Comparison of ENCODE assay signal across 30 cellular contexts in genomic region chr2:105357122-105357521, GRCh38.
"Had no signal": no experiment of that assay in that cellular context is flagged by ENCODE, and none has a peak within 500 bp of the region (broad histone marks: within the 10 kb centered on the region; RNA-seq: fewer than 3 reads in every experiment).

No MANE protein-coding gene starts in this region.

- H3K9me3 Mint-ChIP-seq: WTC11 had no signal

- H3K27me3 ChIP-seq: brain microvascular endothelial cell, MG63, Peyer's patch, SJSA1 had no signal

- H3K4me1 ChIP-seq: Peyer's patch, SJSA1 had no signal

- H3K27ac Mint-ChIP-seq: activated CD4-positive, alpha-beta T cell treated with anti-CD3 and anti-CD28 coated beads, Interleukin-2, amount 10 ng/mL, durations not matched to agents 24 days and 14 days; activated CD8-positive, alpha-beta memory T cell treated with anti-CD3 and anti-CD28 coated beads, Interleukin-2, amount 10 ng/mL, durations not matched to agents 7 days and 5 days; activated naive CD4-positive, alpha-beta T cell treated with anti-CD3 and anti-CD28 coated beads, Interleukin-2, amount 10 ng/mL, durations not matched to agents 7 days and 5 days; activated naive CD8-positive, alpha-beta T cell treated with anti-CD3 and anti-CD28 coated beads for 36 hours; activated T-helper 17 cell treated with anti-CD3 and anti-CD28 coated beads, Interleukin-2, amount 50 U/mL, for 72 hours; T-helper 17 cell; WTC11 had no signal

- H3K4me3 Mint-ChIP-seq: activated CD4-positive, alpha-beta T cell treated with anti-CD3 and anti-CD28 coated beads, Interleukin-2, amount 10 ng/mL, durations not matched to agents 24 days and 14 days; activated CD8-positive, alpha-beta memory T cell treated with anti-CD3 and anti-CD28 coated beads, Interleukin-2, amount 10 ng/mL, durations not matched to agents 7 days and 5 days; activated naive CD4-positive, alpha-beta T cell treated with anti-CD3 and anti-CD28 coated beads, Interleukin-2, amount 10 ng/mL, durations not matched to agents 7 days and 5 days; activated naive CD8-positive, alpha-beta T cell treated with anti-CD3 and anti-CD28 coated beads for 36 hours; activated T-cell treated with anti-CD3 and anti-CD28 coated beads, Interleukin-2, amount 50 U/mL, for 4 hours; activated T-helper 17 cell treated with anti-CD3 and anti-CD28 coated beads, Interleukin-2, amount 50 U/mL, for 72 hours; T-helper 17 cell; WTC11 had no signal

- ATAC-seq: activated CD8-positive, alpha-beta memory T cell treated with anti-CD3 and anti-CD28 coated beads, Interleukin-2, amount 10 ng/mL, durations not matched to agents 7 days and 5 days; activated T-cell treated with anti-CD3 and anti-CD28 coated beads, Interleukin-2, amount 50 U/mL, for 4 hours; activated T-helper 17 cell treated with anti-CD3 and anti-CD28 coated beads, Interleukin-2, amount 50 U/mL, for 72 hours; T-helper 17 cell; WTC11 had no signal

- H3K4me3 ChIP-seq: MG63, Peyer's patch, SJSA1 had no signal

- H3K9me3 ChIP-seq: SJSA1 had no signal

- H3K4me1 Mint-ChIP-seq: WTC11 had no signal

- H3K27ac ChIP-seq: brain microvascular endothelial cell, Peyer's patch, RWPE1, SJSA1 had no signal

- DNase-seq: activated CD4-positive, alpha-beta T cell treated with anti-CD3 and anti-CD28 coated beads, Interleukin-2, amount 10 ng/mL, durations not matched to agents 24 days and 14 days; activated CD4-positive, alpha-beta T cell treated with anti-CD3 and anti-CD28 coated beads, Interleukin-2, amount 50 U/mL, for 48 hours; activated CD4-positive, CD25-positive, alpha-beta regulatory T cell treated with anti-CD3 and anti-CD28 coated beads, Interleukin-2, amount 50 U/mL, for 72 hours; activated CD8-positive, alpha-beta memory T cell treated with anti-CD3 and anti-CD28 coated beads, Interleukin-2, amount 10 ng/mL, durations not matched to agents 7 days and 5 days; activated gamma-delta T cell treated with Interleukin-2 at 50 U/mL for 16 hours; activated naive CD4-positive, alpha-beta T cell treated with anti-CD3 and anti-CD28 coated beads, Interleukin-2, amount 10 ng/mL, durations not matched to agents 7 days and 5 days; activated naive CD8-positive, alpha-beta T cell treated with anti-CD3 and anti-CD28 coated beads for 36 hours; activated T-cell treated with anti-CD3 and anti-CD28 coated beads, Interleukin-2, amount 50 U/mL, for 4 hours; brain microvascular endothelial cell; central memory CD4-positive, alpha-beta T cell; KG1; MG63; MV-4-11; NCI-H1092 treated with DMSO at 0.1 percent for 48 hours; NCI-H1417 treated with DMSO at 0.1 percent for 48 hours; NCI-H1694; NCI-H2029; NCI-H345; NCI-H510A; NCI-H526 treated with DMSO at 0.1 percent for 48 hours; NK-92 treated with Interleukin-12 subunit alpha and Interleukin-12 subunit beta, amount 100 ng/mL, for 24 hours; OCI-M1; Peyer's patch; SHP77; T-helper 17 cell; T-helper 9 cell had no signal

- H3K27me3 Mint-ChIP-seq: activated CD4-positive, alpha-beta T cell treated with anti-CD3 and anti-CD28 coated beads, Interleukin-2, amount 10 ng/mL, durations not matched to agents 24 days and 14 days; activated CD8-positive, alpha-beta memory T cell treated with anti-CD3 and anti-CD28 coated beads, Interleukin-2, amount 10 ng/mL, durations not matched to agents 7 days and 5 days; activated naive CD4-positive, alpha-beta T cell treated with anti-CD3 and anti-CD28 coated beads, Interleukin-2, amount 10 ng/mL, durations not matched to agents 7 days and 5 days; activated naive CD8-positive, alpha-beta T cell treated with anti-CD3 and anti-CD28 coated beads for 36 hours; activated T-helper 17 cell treated with anti-CD3 and anti-CD28 coated beads, Interleukin-2, amount 50 U/mL, for 72 hours; T-helper 17 cell had no signal
